In genomic region chr14:104856869-104857860, GRCh38 we compare ENCODE assay signal across 22 cellular contexts. TPM values are rescaled to one million over a fixed set of nuclear protein-coding genes. Genes with fewer than 3 reads are reported as not detected.
A peak's percentile ranks its signal among the peaks of the same experiment; 100 is the strongest.
DNase-seq lines count a peak whose midpoint lies in the region; ATAC-seq and TF ChIP-seq lines count a peak whose summit lies in the region.
"Had no signal": no experiment of that assay in that cellular context is flagged by ENCODE, and none has a peak within 500 bp of the region (broad histone marks: within the 10 kb centered on the region; RNA-seq: fewer than 3 reads in every experiment).

No MANE protein-coding gene starts in this region.

- H3K27ac Mint-ChIP-seq in neural progenitor cell: no peak overlapping the region
- no peak overlapping the region for H3K27ac Mint-ChIP-seq in activated CD4-positive, alpha-beta memory T cell treated with anti-CD3 and anti-CD28 coated beads, Interleukin-2, amount 10 ng/mL, durations not matched to agents 7 days and 5 days
- H3K27ac Mint-ChIP-seq: activated T-helper 2 cell treated with anti-CD3 and anti-CD28 coated beads, Interferon-gamma antibody, Interleukin-2, Interleukin-4, amounts not matched to agents 10 μg/mL and 5 μg/mL and 100 μg/mL, durations not matched to agents 14 hours and 24 hours and 36 hours; CD4-positive, alpha-beta T cell; HFFc6; progenitor cell of endocrine pancreas; stimulated activated effector memory CD8-positive, alpha-beta T cell treated with anti-CD3 and anti-CD28 coated beads, Interleukin-12 subunit alpha, Interleukin-12 subunit beta, amount 100 ng/mL, for 72 hours had no signal

- peaks cover 6% of the 10 kb centered on the region for H3K4me1 Mint-ChIP-seq in neural progenitor cell
- H3K4me1 Mint-ChIP-seq in activated CD4-positive, alpha-beta memory T cell treated with anti-CD3 and anti-CD28 coated beads, Interleukin-2, amount 10 ng/mL, durations not matched to agents 7 days and 5 days: no peaks in the 10 kb centered on the region
- H3K4me1 Mint-ChIP-seq: stimulated activated effector memory CD8-positive, alpha-beta T cell treated with anti-CD3 and anti-CD28 coated beads, Interleukin-12 subunit alpha, Interleukin-12 subunit beta, amount 100 ng/mL, for 72 hours had no signal

- H3K4me3 Mint-ChIP-seq in neural progenitor cell: no peak overlapping the region
- no peak overlapping the region for H3K4me3 Mint-ChIP-seq in activated CD4-positive, alpha-beta memory T cell treated with anti-CD3 and anti-CD28 coated beads, Interleukin-2, amount 10 ng/mL, durations not matched to agents 7 days and 5 days
- H3K4me3 Mint-ChIP-seq: CD4-positive, alpha-beta T cell; HFFc6; stimulated activated effector memory CD8-positive, alpha-beta T cell treated with anti-CD3 and anti-CD28 coated beads, Interleukin-12 subunit alpha, Interleukin-12 subunit beta, amount 100 ng/mL, for 72 hours had no signal

- H3K9me3 Mint-ChIP-seq in neural progenitor cell: peaks cover 2% of the 10 kb centered on the region
- H3K9me3 Mint-ChIP-seq in activated CD4-positive, alpha-beta memory T cell treated with anti-CD3 and anti-CD28 coated beads, Interleukin-2, amount 10 ng/mL, durations not matched to agents 7 days and 5 days: no peaks in the 10 kb centered on the region
- H3K9me3 Mint-ChIP-seq: activated T-helper 2 cell treated with anti-CD3 and anti-CD28 coated beads, Interferon-gamma antibody, Interleukin-2, Interleukin-4, amounts not matched to agents 10 μg/mL and 5 μg/mL and 100 μg/mL, durations not matched to agents 14 hours and 24 hours and 36 hours; CD4-positive, alpha-beta T cell; HFFc6; stimulated activated effector memory CD8-positive, alpha-beta T cell treated with anti-CD3 and anti-CD28 coated beads, Interleukin-12 subunit alpha, Interleukin-12 subunit beta, amount 100 ng/mL, for 72 hours had no signal

- H3K27me3 Mint-ChIP-seq in neural progenitor cell (ENCODE audit: insufficient read depth, low read depth): peaks cover 9% of the 10 kb centered on the region
- H3K27me3 Mint-ChIP-seq in activated CD4-positive, alpha-beta memory T cell treated with anti-CD3 and anti-CD28 coated beads, Interleukin-2, amount 10 ng/mL, durations not matched to agents 7 days and 5 days: peaks cover 5% of the 10 kb centered on the region

- no peaks in the 10 kb centered on the region for H3K4me1 ChIP-seq in breast epithelium
- H3K4me1 ChIP-seq in mammary epithelial cell (ENCODE audit: insufficient read depth, low read length): no peaks in the 10 kb centered on the region
- peaks cover 6% of the 10 kb centered on the region for H3K4me1 ChIP-seq in neural progenitor cell
- H3K4me1 ChIP-seq: adrenal gland had no signal

- peaks cover 5% of the 10 kb centered on the region for H3F3A ChIP-seq in neural progenitor cell (ENCODE audit: low read depth)

- WGBS in mammary epithelial cell (ENCODE audit: low coverage, missing lambda C conversion rate): 89% methylated on average over 20 of the region's 25 CpGs

- H3K79me2 ChIP-seq in mammary epithelial cell (ENCODE audit: insufficient read depth, low read length) (peaks cover 37% of the 10 kb centered on the region), neural progenitor cell (ENCODE audit: low read depth) (no peaks in the 10 kb centered on the region)

- H3K27me3 ChIP-seq in breast epithelium (no peaks in the 10 kb centered on the region), mammary epithelial cell (ENCODE audit: insufficient read depth, low read length) (no peaks in the 10 kb centered on the region), neural progenitor cell (peaks cover 16% of the 10 kb centered on the region)
- H3K27me3 ChIP-seq: adrenal gland had no signal

- dilution Hi-C loops in mammary epithelial cell (cut with HindIII; ENCODE audit: low sequenced_read_pairs): no loop called here

- intact Hi-C loops in breast epithelium (cut with DNase I; ENCODE audit: low total_unique reads) (no loop called here), mammary epithelial cell (cut with micrococcal nuclease) (no loop called here), head of caudate nucleus (cut with DNase I) (no loop called here)

- ATAC-seq in GM19324 (IDR thresholded peaks at IDR 0.05; ENCODE audit: low FRiP score, unreplicated experiment): no peak
- ATAC-seq: left ventricle myocardium superior had no signal

- CTCF ChIA-PET in mammary epithelial cell (lab: Charles Lee; ENCODE audit: low non-redundant PET): interaction anchor here (0.6 kb wide), 1 partner anchor 188 kb away, joined by 3 read pairs; no protein-coding TSS in a partner anchor
- CTCF ChIA-PET in activated CD4-positive, alpha-beta memory T cell treated with anti-CD3 and anti-CD28 coated beads, Interleukin-2, amount 10 ng/mL, durations not matched to agents 7 days and 5 days (lab: Charles Lee): no interaction called here

- POLR2A ChIA-PET in activated CD4-positive, alpha-beta memory T cell treated with anti-CD3 and anti-CD28 coated beads, Interleukin-2, amount 10 ng/mL, durations not matched to agents 7 days and 5 days (lab: Charles Lee): no interaction called here

- peak overlapping the region; percentile 49 to 52 for H3K27ac ChIP-seq in breast epithelium
- no peak overlapping the region for H3K27ac ChIP-seq in mammary epithelial cell (ENCODE audit: insufficient read depth, low read depth, low read length)
- H3K27ac ChIP-seq in neural progenitor cell: no peak overlapping the region
- H3K27ac ChIP-seq: adrenal gland, tibial nerve had no signal

- H3K9ac ChIP-seq in mammary epithelial cell (ENCODE audit: insufficient read depth, low read length) (no peak overlapping the region), neural progenitor cell (no peak overlapping the region)

- TF ChIP-seq CTCF in breast epithelium (IDR thresholded peaks at IDR 0.05) (no peak), mammary epithelial cell (conservative IDR thresholded peaks at IDR 0.05 in 1 of 2, IDR thresholded peaks at IDR 0.05 in 1 of 2; ENCODE audit: extremely low read depth in 1 of 2, insufficient read depth in 1 of 2, low read depth in 1 of 2, low read length in 2 of 2) (no peak), neural progenitor cell (IDR thresholded peaks at IDR 0.05) (no peak)

- TF ChIP-seq POLR2A in breast epithelium (IDR thresholded peaks at IDR 0.05): no peak

- no peaks in the 10 kb centered on the region for H3K36me3 Mint-ChIP-seq in neural progenitor cell
- H3K36me3 Mint-ChIP-seq in activated CD4-positive, alpha-beta memory T cell treated with anti-CD3 and anti-CD28 coated beads, Interleukin-2, amount 10 ng/mL, durations not matched to agents 7 days and 5 days (ENCODE audit: low read depth): no peaks in the 10 kb centered on the region
- H3K36me3 Mint-ChIP-seq: stimulated activated effector memory CD8-positive, alpha-beta T cell treated with anti-CD3 and anti-CD28 coated beads, Interleukin-12 subunit alpha, Interleukin-12 subunit beta, amount 100 ng/mL, for 72 hours had no signal

- H2AFZ ChIP-seq in mammary epithelial cell (ENCODE audit: low read depth, low read length): no peak overlapping the region
- peak overlapping the region; percentile 48 for H2AFZ ChIP-seq in neural progenitor cell (replicated peaks)

- H3K4me2 ChIP-seq in mammary epithelial cell (ENCODE audit: insufficient read depth, low read depth, low read length) (no peak overlapping the region), neural progenitor cell (no peak overlapping the region)

- no peak overlapping the region for H3K4me3 ChIP-seq in breast epithelium
- no peak overlapping the region for H3K4me3 ChIP-seq in mammary epithelial cell (replicated peaks in 1 of 3; ENCODE audit: insufficient read depth in 1 of 3, low read depth in 2 of 3, low read length in 3 of 3)
- H3K4me3 ChIP-seq in neural progenitor cell: no peak overlapping the region
- H3K4me3 ChIP-seq: adrenal gland, tibial nerve had no signal

- H4K20me1 ChIP-seq in mammary epithelial cell (ENCODE audit: insufficient read depth, low read length) (no peaks in the 10 kb centered on the region), neural progenitor cell (ENCODE audit: low read depth) (no peaks in the 10 kb centered on the region)

- no TSS peak for BruUV-seq in mammary epithelial cell (replicated peaks; lab: Mats Ljungman, UMichigan)

- in situ Hi-C loops in mammary epithelial cell (cut with MboI; ENCODE audit: low sequenced_read_pairs in 2 of 2): no loop called here

- H3K36me3 ChIP-seq in breast epithelium: no peaks in the 10 kb centered on the region
- no peaks in the 10 kb centered on the region for H3K36me3 ChIP-seq in mammary epithelial cell (ENCODE audit: insufficient read depth, low read length)
- no peaks in the 10 kb centered on the region for H3K36me3 ChIP-seq in neural progenitor cell
- H3K36me3 ChIP-seq: adrenal gland, tibial nerve had no signal

- DNase-seq in breast epithelium (ENCODE audit: low spot score in 2 of 2) (peak in 1 of 2 donors; percentile 31), mammary epithelial cell (no peak), head of caudate nucleus (peak in 36 of 42 donors; percentile 32 to 85 (median 68)), neural progenitor cell (ENCODE audit: low spot score) (peak; percentile 32), kidney tubule cell (ENCODE audit: low spot score) (no peak)
- DNase-seq in stimulated activated CD4-positive, alpha-beta T cell treated with anti-CD3 and anti-CD28 coated beads, Interleukin-4, amount 100 ng/mL, for 1 hour: no peak
- no peak for DNase-seq in activated CD4-positive, alpha-beta memory T cell treated with anti-CD3 and anti-CD28 coated beads, Interleukin-2, amount 10 ng/mL, durations not matched to agents 7 days and 5 days
- DNase-seq: ACHN; activated CD4-positive, CD25-positive, alpha-beta regulatory T cell; adrenal gland; CD4-positive, alpha-beta T cell; cerebellar nuclear complex; HFFc6; left ventricle myocardium superior; NCI-H1417; NCI-H2171; T-helper 2 cell had no signal

- H3K9me3 ChIP-seq in breast epithelium (no peaks in the 10 kb centered on the region), mammary epithelial cell (replicated peaks; ENCODE audit: insufficient read depth, low read length) (no peaks in the 10 kb centered on the region), neural progenitor cell (ENCODE audit: low read depth) (no peaks in the 10 kb centered on the region)
- H3K9me3 ChIP-seq: adrenal gland, tibial nerve had no signal

RNA-seq across cellular contexts. Expression of gene CEP170B, which starts 7.9 kb away (rescaled TPM):
- total RNA-seq in breast epithelium (10 to 100 TPM; 10.1 to 14.8 (median 13.8) TPM), mammary epithelial cell (10 to 100 TPM; 61.3 to 91.4 TPM), neural progenitor cell (ENCODE audit: low replicate concordance) (3.0 and 13.7 TPM in 2 replicates)
- polyA plus RNA-seq in mammary epithelial cell: 23.1 TPM
- polyA minus RNA-seq in mammary epithelial cell: 12.0 TPM
- 1 to 10 TPM; 3.0 to 3.2 TPM for total RNA-seq in activated CD4-positive, alpha-beta memory T cell treated with anti-CD3 and anti-CD28 coated beads, Interleukin-2, amount 10 ng/mL, durations not matched to agents 7 days and 5 days

RNA-seq across cellular contexts. Expression of gene ZBTB42, which starts 56.3 kb away (rescaled TPM):
- 10 to 100 TPM in 1 of 3 donors, 1 to 10 TPM in 2; 3.5 to 11.4 (median 9.2) TPM for total RNA-seq in breast epithelium
- 1 to 10 TPM; 1.9 to 2.2 TPM for total RNA-seq in mammary epithelial cell
- polyA plus RNA-seq in mammary epithelial cell: 1.2 TPM
- polyA minus RNA-seq in mammary epithelial cell: 0.41 TPM
- total RNA-seq in neural progenitor cell (ENCODE audit: low replicate concordance): 0.41 and 1.1 TPM in 2 replicates
- 1 to 10 TPM; 4.9 to 5.5 TPM for total RNA-seq in activated CD4-positive, alpha-beta memory T cell treated with anti-CD3 and anti-CD28 coated beads, Interleukin-2, amount 10 ng/mL, durations not matched to agents 7 days and 5 days

Comparison
In these comparisons a context has a peak if more than half of its experiments do, and no peak if none do; other contexts are left out.
1. H3K27ac ChIP-seq: peak in breast epithelium (2 of 2); none in mammary epithelial cell (single experiment) and neural progenitor cell (single experiment).
2. DNase-seq: peak in head of caudate nucleus (36 of 42) and neural progenitor cell (single experiment); none in mammary epithelial cell (single experiment), stimulated activated CD4-positive, alpha-beta T cell treated with anti-CD3 and anti-CD28 coated beads, Interleukin-4, amount 100 ng/mL, for 1 hour (single experiment), kidney tubule cell (single experiment) and activated CD4-positive, alpha-beta memory T cell treated with anti-CD3 and anti-CD28 coated beads, Interleukin-2, amount 10 ng/mL, durations not matched to agents 7 days and 5 days (single experiment).